ENCODE assay signal across 17 cellular contexts in the genomic region with DNA sequence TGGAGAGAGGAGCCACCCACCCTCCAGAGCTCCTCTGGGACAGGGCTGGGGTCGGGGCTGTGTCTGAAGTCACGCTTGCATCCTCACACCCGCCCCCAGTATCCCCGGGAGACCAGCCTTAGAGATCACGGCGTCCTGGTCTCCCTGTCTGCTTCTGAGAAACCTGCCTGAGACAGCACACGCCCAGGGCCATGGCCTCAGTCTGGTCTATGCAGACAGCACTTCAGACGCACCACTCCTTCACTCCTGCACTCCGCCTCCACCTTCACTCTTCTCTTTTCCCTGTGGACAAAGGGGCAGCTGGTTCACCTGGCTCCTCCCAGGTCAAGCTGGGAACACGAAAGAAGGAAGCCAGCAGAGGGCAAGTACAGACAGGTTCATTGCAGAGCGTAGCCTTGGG.
DNase-seq lines count a peak whose midpoint lies in the region; ATAC-seq, FAIRE-seq and TF ChIP-seq lines count a peak whose summit lies in the region.
"Had no signal": no experiment of that assay in that cellular context is flagged by ENCODE, and none has a peak within 500 bp of the region (broad histone marks: within the 10 kb centered on the region; RNA-seq: fewer than 3 reads in every experiment).

No MANE protein-coding gene starts in this region.

- H3K4me3 Mint-ChIP-seq in GM23338 = no peak overlapping the region; the same call in 2 of the 3 replicates
- H3K4me3 Mint-ChIP-seq: activated naive CD4-positive, alpha-beta T cell treated with anti-CD3 and anti-CD28 coated beads for 36 hours had no signal

- H3K36me3 ChIP-seq in GM23338 (ENCODE audit: insufficient read depth) (no peaks in the 10 kb centered on the region), esophagus squamous epithelium (no peaks in the 10 kb centered on the region), smooth muscle cell (ENCODE audit: low read depth) (no peaks in the 10 kb centered on the region), kidney (ENCODE audit: control insufficient read depth in 1 of 2, insufficient read depth in 2 of 2, low read length in 2 of 2) (no peaks in the 10 kb centered on the region)
- H3K36me3 ChIP-seq: gastrocnemius medialis, thyroid gland had no signal

- DNase-seq in GM23338 (ENCODE audit: low spot score) (no peak), NCI-H510A (lab: John Stamatoyannopoulos, UW) (peak; percentile 68), esophagus squamous epithelium (lab: John Stamatoyannopoulos, UW) (no peak), smooth muscle cell (lab: John Stamatoyannopoulos, UW; ENCODE audit: unreplicated experiment) (no peak), hepatic stellate cell (ENCODE audit: low spot score) (no peak), kidney (no peak), D721Med (ENCODE audit: insufficient read length, low spot score) (no peak)
- DNase-seq: activated naive CD4-positive, alpha-beta T cell treated with anti-CD3 and anti-CD28 coated beads for 36 hours; gastrocnemius medialis; KBM-7; NCI-H1694; stimulated activated CD4-positive, alpha-beta T cell treated with anti-CD3 and anti-CD28 coated beads, Interleukin-15, amount 100 ng/mL, for 24 hours; thyroid gland had no signal

- H3K27ac Mint-ChIP-seq in GM23338 = no peak overlapping the region
- H3K27ac Mint-ChIP-seq: activated naive CD4-positive, alpha-beta T cell treated with anti-CD3 and anti-CD28 coated beads for 36 hours; progenitor cell of endocrine pancreas had no signal

- 53 to 59% methylated on average over 5 to 8 of the region's 11 CpGs for WGBS in esophagus squamous epithelium, 2 donors
- whole genome bisulfite sequencing in smooth muscle cell (ENCODE audit: low lambda C conversion rate) = 68% methylated on average over 11 of the region's 11 CpGs

- no peak for TF ChIP-seq POLR2A in esophagus squamous epithelium (IDR thresholded peaks at IDR 0.05)

- H3K4me3 ChIP-seq in GM23338 (no peak overlapping the region), esophagus squamous epithelium (no peak overlapping the region), smooth muscle cell (no peak overlapping the region), kidney (ENCODE audit: low read length in 2 of 2) (no peak overlapping the region)
- H3K4me3 ChIP-seq: gastrocnemius medialis, thyroid gland had no signal

- H3K9me3 ChIP-seq in esophagus squamous epithelium = no peaks in the 10 kb centered on the region
- H3K9me3 ChIP-seq in smooth muscle cell (replicated peaks; ENCODE audit: low read depth) = no peaks in the 10 kb centered on the region
- no peaks in the 10 kb centered on the region for H3K9me3 ChIP-seq in kidney (ENCODE audit: control insufficient read depth in 1 of 2, low read length in 2 of 2)
- H3K9me3 ChIP-seq: gastrocnemius medialis, thyroid gland had no signal

- no peak overlapping the region for H2AFZ ChIP-seq in GM23338
- no peak overlapping the region for H2AFZ ChIP-seq in smooth muscle cell (ENCODE audit: low read depth)

- intact Hi-C loops in esophagus squamous epithelium (cut with DNase I) = no loop called here
- intact Hi-C loops in kidney (cut with DNase I) = no loop called here

- TF ChIP-seq CTCF in GM23338 (conservative IDR thresholded peaks at IDR 0.05; ENCODE audit: low read depth in 2 of 2) (no peak), esophagus squamous epithelium (IDR thresholded peaks at IDR 0.05) (no peak), smooth muscle cell (IDR thresholded peaks at IDR 0.05; ENCODE audit: borderline replicate concordance, insufficient read depth, poor library complexity, severe bottlenecking) (no peak), kidney (IDR thresholded peaks at IDR 0.05; ENCODE audit: borderline replicate concordance, extremely low read depth, insufficient read depth) (no peak), D721Med (IDR thresholded peaks at IDR 0.05; ENCODE audit: insufficient read depth, missing control alignments) (no peak)

- ATAC-seq in GM23338 = peak; percentile 19
- ATAC-seq: gastrocnemius medialis, SK-N-SH treated with all-trans-retinoic acid at 6 μM for 48 hours had no signal

- H3K79me2 ChIP-seq in GM23338 (replicated peaks; ENCODE audit: insufficient read depth) (no peaks in the 10 kb centered on the region), smooth muscle cell (ENCODE audit: low read depth) (peaks cover 4% of the 10 kb centered on the region)

- H3K27me3 ChIP-seq in GM23338 (ENCODE audit: insufficient read depth) (no peaks in the 10 kb centered on the region), esophagus squamous epithelium (no peaks in the 10 kb centered on the region), smooth muscle cell (ENCODE audit: low read depth) (no peaks in the 10 kb centered on the region)
- H3K27me3 ChIP-seq: gastrocnemius medialis, thyroid gland had no signal

- no peaks in the 10 kb centered on the region; the same call in 1 of the 2 replicates for H4K20me1 ChIP-seq in GM23338 (replicated peaks; ENCODE audit: insufficient read depth)
- H4K20me1 ChIP-seq in smooth muscle cell (ENCODE audit: low read depth) = no peaks in the 10 kb centered on the region

- no peaks in the 10 kb centered on the region for H3K9me2 ChIP-seq in GM23338 (ENCODE audit: insufficient read depth)

- peaks cover 26% of the 10 kb centered on the region for H3K27me3 Mint-ChIP-seq in GM23338 (ENCODE audit: insufficient read depth, low read depth, poor library complexity)

- no peak overlapping the region for H3K27ac ChIP-seq in GM23338 (ENCODE audit: low read depth)
- H3K27ac ChIP-seq in esophagus squamous epithelium = peak overlapping the region; percentile 29 to 75 (median 40)
- peak overlapping the region; percentile 84 for H3K27ac ChIP-seq in smooth muscle cell (ENCODE audit: low read depth)
- no peak overlapping the region for H3K27ac ChIP-seq in kidney (ENCODE audit: low read depth in 2 of 2, low read length in 2 of 2)
- H3K27ac ChIP-seq: gastrocnemius medialis, thyroid gland, VCaP had no signal

- peaks cover 21% of the 10 kb centered on the region for H3K4me1 Mint-ChIP-seq in GM23338

- H3K4me1 ChIP-seq in GM23338 (ENCODE audit: insufficient read depth) (no peaks in the 10 kb centered on the region; the same call in 1 of the 2 replicates), esophagus squamous epithelium (peaks cover 15 to 71% (median 35%) of the 10 kb centered on the region in 3 donors), smooth muscle cell (ENCODE audit: low read depth) (peaks cover 12% of the 10 kb centered on the region), kidney (ENCODE audit: control insufficient read depth in 1 of 2, insufficient read depth in 1 of 2, low read depth in 1 of 2, low read length in 2 of 2) (peaks cover 0 to 8% of the 10 kb centered on the region in 2 donors)

- H3F3A ChIP-seq in GM23338 (replicated peaks; ENCODE audit: low read depth) (no peaks in the 10 kb centered on the region), smooth muscle cell (ENCODE audit: low read depth) (peaks cover 38% of the 10 kb centered on the region)

- FAIRE-seq in kidney (lab: Jason Lieb, UNC) (no peak), D721Med (lab: Jason Lieb, UNC) (no peak)
- FAIRE-seq: GM19239 had no signal

- H3K4me2 ChIP-seq in GM23338 = no peak overlapping the region
- H3K4me2 ChIP-seq in smooth muscle cell = no peak overlapping the region

- H3K36me3 Mint-ChIP-seq in GM23338 (ENCODE audit: low read depth) = peaks cover 13% of the 10 kb centered on the region

- H3K9ac ChIP-seq in smooth muscle cell (ENCODE audit: low read depth) = no peak overlapping the region
- H3K9ac ChIP-seq in kidney (ENCODE audit: low read length in 2 of 2) = no peak overlapping the region

- H3K9me3 Mint-ChIP-seq in GM23338 = peaks cover 8% of the 10 kb centered on the region; the same call in 2 of the 3 replicates
- H3K9me3 Mint-ChIP-seq: activated naive CD4-positive, alpha-beta T cell treated with anti-CD3 and anti-CD28 coated beads for 36 hours had no signal

TF ChIP-seq in GM23338, 12 proteins besides CTCF, POLR2A, EP300 and RAD21 (continues in another document):
- TF ChIP-seq CREB1 (CRISPR knock-in tag; IDR thresholded peaks at IDR 0.05; ENCODE audit: low read depth) (no peak), EZH2 (IDR thresholded peaks at IDR 0.05; ENCODE audit: low read depth, unreplicated experiment) (no peak), JUNB (IDR thresholded peaks at IDR 0.05; ENCODE audit: unreplicated experiment) (no peak), ZNF331 (CRISPR knock-in tag; IDR thresholded peaks at IDR 0.05; ENCODE audit: low read depth) (no peak), REST (IDR thresholded peaks at IDR 0.05; ENCODE audit: unreplicated experiment) (no peak), ZNF114 (CRISPR knock-in tag; IDR thresholded peaks at IDR 0.05) (no peak), NANOG (IDR thresholded peaks at IDR 0.05; ENCODE audit: borderline replicate concordance) (no peak)
- TF ChIP-seq, protein P1, sequence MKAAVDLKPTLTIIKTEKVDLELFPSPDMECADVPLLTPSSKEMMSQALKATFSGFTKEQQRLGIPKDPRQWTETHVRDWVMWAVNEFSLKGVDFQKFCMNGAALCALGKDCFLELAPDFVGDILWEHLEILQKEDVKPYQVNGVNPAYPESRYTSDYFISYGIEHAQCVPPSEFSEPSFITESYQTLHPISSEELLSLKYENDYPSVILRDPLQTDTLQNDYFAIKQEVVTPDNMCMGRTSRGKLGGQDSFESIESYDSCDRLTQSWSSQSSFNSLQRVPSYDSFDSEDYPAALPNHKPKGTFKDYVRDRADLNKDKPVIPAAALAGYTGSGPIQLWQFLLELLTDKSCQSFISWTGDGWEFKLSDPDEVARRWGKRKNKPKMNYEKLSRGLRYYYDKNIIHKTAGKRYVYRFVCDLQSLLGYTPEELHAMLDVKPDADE (IDR thresholded peaks at IDR 0.05) = no peak

Comparison
In these comparisons a context has a peak if more than half of its experiments do, and no peak if none do; other contexts are left out.
1. H3K27ac ChIP-seq: peak in esophagus squamous epithelium (4 of 4) and smooth muscle cell (single experiment); none in GM23338 (single experiment) and kidney (0 of 2).